Comparison of ENCODE assay signal across 4 cellular contexts in the genomic region with DNA sequence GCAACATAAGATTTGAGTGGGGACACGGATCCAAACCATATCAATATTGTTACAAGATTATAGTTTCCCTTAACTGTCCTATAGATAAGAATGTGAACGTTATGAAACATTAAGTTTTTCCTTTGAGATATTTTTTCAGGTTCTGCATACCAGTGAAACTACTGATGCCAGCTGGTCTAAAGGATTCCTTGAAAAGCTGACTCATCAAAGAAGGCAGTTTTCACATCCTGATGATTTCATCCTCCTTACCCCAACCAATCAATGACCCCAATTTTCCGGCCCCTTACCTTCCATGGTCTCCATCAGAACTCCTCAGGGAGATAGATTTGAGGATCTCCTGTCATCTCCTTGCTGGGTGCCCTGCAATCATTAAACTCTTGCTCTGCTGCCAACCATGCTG.
TF ChIP-seq lines count a peak whose summit lies in the region.

No MANE protein-coding gene starts in this region.

TF ChIP-seq in HepG2, 621 proteins besides CTCF, POLR2A, EP300 and RAD21:
- TF ChIP-seq SNAI1 (CRISPR knock-in tag; IDR thresholded peaks at IDR 0.05; ENCODE audit: borderline replicate concordance) (no peak), MAFK (conservative IDR thresholded peaks at IDR 0.05 in 1 of 2, IDR thresholded peaks at IDR 0.05 in 1 of 2; ENCODE audit: low read length in 2 of 2) (peak; percentile 87 to 94), MAFF (IDR thresholded peaks at IDR 0.05; ENCODE audit: low read depth, low read length) (peak; percentile 87)

TF ChIP-seq in A549, 52 proteins besides CTCF, POLR2A, EP300 and RAD21:
- TF ChIP-seq CHD4 (IDR thresholded peaks at IDR 0.05; ENCODE audit: borderline replicate concordance) (no peak), MAFK (IDR thresholded peaks at IDR 0.05; ENCODE audit: partially characterized antibody) (peak; percentile 77)

TF ChIP-seq in IMR-90, 13 proteins besides CTCF, POLR2A, EP300 and RAD21:
- TF ChIP-seq ELK1 (IDR thresholded peaks at IDR 0.05; ENCODE audit: borderline replicate concordance, low read depth, low read length) (no peak), MAFK (IDR thresholded peaks at IDR 0.05; ENCODE audit: low read depth, low read length) (peak; percentile 72), USF2 (IDR thresholded peaks at IDR 0.05; ENCODE audit: low read depth, low read length) (no peak), NFE2L2 (IDR thresholded peaks at IDR 0.05; ENCODE audit: low read depth, low read length) (no peak), CEBPB (IDR thresholded peaks at IDR 0.05; ENCODE audit: low read depth, low read length) (no peak), RCOR1 (IDR thresholded peaks at IDR 0.05; ENCODE audit: insufficient replicate concordance, low read length) (no peak)

TF ChIP-seq in K562, 482 proteins besides CTCF, POLR2A, EP300 and RAD21:
- TF ChIP-seq SAFB (IDR thresholded peaks at IDR 0.05; ENCODE audit: borderline replicate concordance, low read depth, low read length) (no peak), C11orf30 (IDR thresholded peaks at IDR 0.05; ENCODE audit: low read depth) (peak; percentile 72), MAFF (IDR thresholded peaks at IDR 0.05; ENCODE audit: low read length) (peak; percentile 31; the same call in 1 of the 2 replicates), MAFG (tag; conservative IDR thresholded peaks at IDR 0.05) (peak; percentile 53; the same call in 1 of the 2 replicates), SIX5 (IDR thresholded peaks at IDR 0.05; ENCODE audit: borderline replicate concordance in 1 of 2, insufficient read depth in 1 of 2, low read depth in 1 of 2, low read length in 2 of 2) (no peak), ZNF316 (IDR thresholded peaks at IDR 0.05) (peak; percentile 83), MAFK (IDR thresholded peaks at IDR 0.05; ENCODE audit: low read length) (peak; percentile 45; the same call in 1 of the 2 replicates)
